Comparison of ENCODE assay signal across 6 cellular contexts in the genomic region with DNA sequence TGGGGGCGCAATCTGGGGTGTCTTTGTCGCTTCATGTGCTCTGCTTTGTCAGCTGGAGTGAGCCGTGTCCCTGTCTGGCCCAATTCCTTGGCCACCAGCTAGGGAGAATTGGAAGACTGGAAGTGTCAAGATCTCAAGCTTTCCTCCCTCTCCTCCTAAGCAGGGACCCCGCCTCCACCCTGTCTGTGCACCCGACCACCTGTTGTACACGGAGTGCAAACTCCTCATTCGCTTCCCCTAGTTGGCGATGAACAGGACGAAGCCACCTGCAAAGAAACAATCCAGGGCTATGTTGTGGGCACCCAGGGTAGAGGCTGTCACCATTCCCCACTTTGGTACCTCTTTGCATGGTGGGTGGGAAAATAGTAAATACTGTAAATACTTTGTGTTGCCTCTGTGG. TPM values are rescaled to one million over a fixed set of nuclear protein-coding genes. Genes with fewer than 3 reads are reported as not detected.
DNase-seq lines count a peak whose midpoint lies in the region; ATAC-seq and TF ChIP-seq lines count a peak whose summit lies in the region.
"Had no signal": no experiment of that assay in that cellular context is flagged by ENCODE, and none has a peak within 500 bp of the region (broad histone marks: within the 10 kb centered on the region; RNA-seq: fewer than 3 reads in every experiment).

No MANE protein-coding gene starts in this region.

- peaks cover 12% of the 10 kb centered on the region for H3F3A ChIP-seq in neural progenitor cell (ENCODE audit: low read depth)

- peaks cover 36% of the 10 kb centered on the region for H3K36me3 Mint-ChIP-seq in activated T-cell treated with anti-CD3 and anti-CD28 coated beads, Interleukin-2, amount 50 U/mL, for 4 hours (ENCODE audit: insufficient read depth)
- H3K36me3 Mint-ChIP-seq in neural progenitor cell, result peaks cover 25% of the 10 kb centered on the region

- peaks cover 16% of the 10 kb centered on the region for H3K4me1 ChIP-seq in neural progenitor cell

- TF ChIP-seq CTCF in neural progenitor cell (IDR thresholded peaks at IDR 0.05), result no peak

- no peaks in the 10 kb centered on the region for H3K9me3 ChIP-seq in neural progenitor cell (ENCODE audit: low read depth)

- no peak for DNase-seq in activated T-cell treated with anti-CD3 and anti-CD28 coated beads, Interleukin-2, amount 50 U/mL, for 4 hours
- no peak for DNase-seq in activated T-cell treated with anti-CD3 and anti-CD28 coated beads, Interleukin-2, amount 50 U/mL, for 48 hours
- DNase-seq in neural progenitor cell (ENCODE audit: low spot score) (no peak), GM03348 (ENCODE audit: low spot score) (no peak)
- DNase-seq: occipital lobe, SIG-M5 had no signal

- no peak overlapping the region for H3K4me3 ChIP-seq in neural progenitor cell

- H3K27me3 ChIP-seq in neural progenitor cell, result peaks cover 2% of the 10 kb centered on the region

- H2AFZ ChIP-seq in neural progenitor cell (replicated peaks), result no peak overlapping the region

- H3K9ac ChIP-seq in neural progenitor cell, result no peak overlapping the region

- peaks cover 35% of the 10 kb centered on the region for H3K79me2 ChIP-seq in neural progenitor cell (ENCODE audit: low read depth)

- no peak overlapping the region for H3K27ac Mint-ChIP-seq in neural progenitor cell

- H3K9me3 Mint-ChIP-seq in activated T-cell treated with anti-CD3 and anti-CD28 coated beads, Interleukin-2, amount 50 U/mL, for 4 hours, result no peaks in the 10 kb centered on the region
- H3K9me3 Mint-ChIP-seq in neural progenitor cell, result no peaks in the 10 kb centered on the region

- H3K27me3 Mint-ChIP-seq in activated T-cell treated with anti-CD3 and anti-CD28 coated beads, Interleukin-2, amount 50 U/mL, for 4 hours (ENCODE audit: low read depth), result peaks cover 2% of the 10 kb centered on the region
- peaks cover 6% of the 10 kb centered on the region for H3K27me3 Mint-ChIP-seq in neural progenitor cell (ENCODE audit: insufficient read depth, low read depth)

- H3K4me2 ChIP-seq in neural progenitor cell, result no peak overlapping the region

- ATAC-seq in activated T-cell treated with anti-CD3 and anti-CD28 coated beads, Interleukin-2, amount 50 U/mL, for 4 hours, result no peak

- H3K27ac ChIP-seq in neural progenitor cell, result no peak overlapping the region

- no peaks in the 10 kb centered on the region for H3K36me3 ChIP-seq in neural progenitor cell

- peaks cover 42% of the 10 kb centered on the region for H3K4me1 Mint-ChIP-seq in activated T-cell treated with anti-CD3 and anti-CD28 coated beads, Interleukin-2, amount 50 U/mL, for 4 hours (ENCODE audit: low read depth)
- H3K4me1 Mint-ChIP-seq in neural progenitor cell, result peaks cover 32% of the 10 kb centered on the region

- H3K4me3 Mint-ChIP-seq in activated T-cell treated with anti-CD3 and anti-CD28 coated beads, Interleukin-2, amount 50 U/mL, for 4 hours, result peak overlapping the region; percentile 99
- H3K4me3 Mint-ChIP-seq in neural progenitor cell, result peak overlapping the region; percentile 96

- H4K20me1 ChIP-seq in neural progenitor cell (ENCODE audit: low read depth), result no peaks in the 10 kb centered on the region

RNA-seq across cellular contexts. Expression of gene DQX1, which starts 1.7 kb away (rescaled TPM):
- under 1 TPM; 0.28 to 0.34 (median 0.30) TPM for total RNA-seq in activated T-cell treated with anti-CD3 and anti-CD28 coated beads, Interleukin-2, amount 50 U/mL, for 4 hours
- 0.11 and 0.71 TPM in 2 replicates for total RNA-seq in neural progenitor cell (ENCODE audit: low replicate concordance)
- total RNA-seq: occipital lobe had no signal

RNA-seq across cellular contexts. Expression of gene AUP1, which starts 1.8 kb away (rescaled TPM):
- total RNA-seq in activated T-cell treated with anti-CD3 and anti-CD28 coated beads, Interleukin-2, amount 50 U/mL, for 4 hours, result 100 to 1,000 TPM; 200 to 204 (median 203) TPM
- total RNA-seq in neural progenitor cell (ENCODE audit: low replicate concordance), result 47.9 and 73.7 TPM in 2 replicates

RNA-seq across cellular contexts. Expression of gene HTRA2, which starts 2.0 kb away (rescaled TPM):
- total RNA-seq in activated T-cell treated with anti-CD3 and anti-CD28 coated beads, Interleukin-2, amount 50 U/mL, for 4 hours, result 10 to 100 TPM; 46.2 to 54.6 (median 50.5) TPM
- total RNA-seq in neural progenitor cell (ENCODE audit: low replicate concordance), result 18.5 and 28.4 TPM in 2 replicates

RNA-seq across cellular contexts. Expression of gene TLX2, which starts 13.5 kb away (rescaled TPM):
- not detected for total RNA-seq in activated T-cell treated with anti-CD3 and anti-CD28 coated beads, Interleukin-2, amount 50 U/mL, for 4 hours
- total RNA-seq in neural progenitor cell (ENCODE audit: low replicate concordance), result not detected in 2 replicates
- total RNA-seq: occipital lobe had no signal

RNA-seq across cellular contexts. Expression of gene PCGF1, which starts 20.2 kb away (rescaled TPM):
- 10 to 100 TPM; 21.7 to 32.4 (median 28.8) TPM for total RNA-seq in activated T-cell treated with anti-CD3 and anti-CD28 coated beads, Interleukin-2, amount 50 U/mL, for 4 hours
- total RNA-seq in neural progenitor cell (ENCODE audit: low replicate concordance), result 10.9 and 13.8 TPM in 2 replicates
